ENCODE assay signal across 1 cellular context in genomic region chr3:175495331-175495730, GRCh38.
TF ChIP-seq lines count a peak whose summit lies in the region.

No MANE protein-coding gene starts in this region.

TF ChIP-seq in GM12878, 131 proteins besides CTCF, POLR2A, EP300 and RAD21 (continued from another document):
- TF ChIP-seq JUNB (IDR thresholded peaks at IDR 0.05) (peak; percentile 23; the same call in 1 of the 2 replicates), IRF3 (IDR thresholded peaks at IDR 0.05) (no peak), MYB (IDR thresholded peaks at IDR 0.05; ENCODE audit: borderline replicate concordance, low read depth, low read length) (no peak), RB1 (IDR thresholded peaks at IDR 0.05; ENCODE audit: borderline replicate concordance) (no peak), RFX5 (IDR thresholded peaks at IDR 0.05; ENCODE audit: low read depth, low read length) (no peak), ATF3 (IDR thresholded peaks at IDR 0.05; ENCODE audit: borderline replicate concordance, extremely low read depth, low read depth, low read length) (no peak), GATAD2B (conservative IDR thresholded peaks at IDR 0.05; ENCODE audit: low read depth) (no peak), SIX5 (IDR thresholded peaks at IDR 0.05; ENCODE audit: low read depth, low read length, severe bottlenecking) (no peak), IKZF1 (conservative IDR thresholded peaks at IDR 0.05) (peak; percentile 34; the same call in 1 of the 2 replicates), MTA2 (IDR thresholded peaks at IDR 0.05; ENCODE audit: low read depth) (peak; percentile 87), ZZZ3 (IDR thresholded peaks at IDR 0.05; ENCODE audit: control insufficient read depth, insufficient read length, low read depth) (no peak), WRNIP1 (IDR thresholded peaks at IDR 0.05; ENCODE audit: borderline replicate concordance, low read depth, low read length) (no peak), HCFC1 (IDR thresholded peaks at IDR 0.05; ENCODE audit: low read length) (no peak), BRCA1 (IDR thresholded peaks at IDR 0.05; ENCODE audit: low read depth, low read length) (no peak), ATF7 (IDR thresholded peaks at IDR 0.05; ENCODE audit: low read depth) (peak; percentile 72), ZNF217 (IDR thresholded peaks at IDR 0.05) (no peak), CREM (IDR thresholded peaks at IDR 0.05; ENCODE audit: low read depth) (no peak), IKZF2 (IDR thresholded peaks at IDR 0.05) (peak; percentile 24 to 55; a peak in 2 of 4 replicates), CHD2 (IDR thresholded peaks at IDR 0.05; ENCODE audit: borderline replicate concordance, low read depth, low read length) (no peak), ETV6 (conservative IDR thresholded peaks at IDR 0.05 in 1 of 2, IDR thresholded peaks at IDR 0.05 in 1 of 2; ENCODE audit: borderline replicate concordance in 1 of 2, low read depth in 1 of 2) (peak in 1 of 2 experiments; percentile 66; a peak in 2 of 4 replicates), E4F1 (IDR thresholded peaks at IDR 0.05; ENCODE audit: borderline replicate concordance, partially characterized antibody) (no peak), BMI1 (IDR thresholded peaks at IDR 0.05; ENCODE audit: borderline replicate concordance) (0 out of 2 replicates have a peak, but pooled peaks have one; percentile 38), PAX5 (IDR thresholded peaks at IDR 0.05; ENCODE audit: borderline replicate concordance, low read depth, low read length) (0 out of 2 replicates have a peak, but pooled peaks have one; percentile 21), PKNOX1 (IDR thresholded peaks at IDR 0.05) (peak; percentile 74), KDM1A (IDR thresholded peaks at IDR 0.05; ENCODE audit: borderline replicate concordance) (no peak), DPF2 (IDR thresholded peaks at IDR 0.05) (peak; percentile 65)
